Comparison of ENCODE assay signal across 8 cellular contexts in the genomic region with DNA sequence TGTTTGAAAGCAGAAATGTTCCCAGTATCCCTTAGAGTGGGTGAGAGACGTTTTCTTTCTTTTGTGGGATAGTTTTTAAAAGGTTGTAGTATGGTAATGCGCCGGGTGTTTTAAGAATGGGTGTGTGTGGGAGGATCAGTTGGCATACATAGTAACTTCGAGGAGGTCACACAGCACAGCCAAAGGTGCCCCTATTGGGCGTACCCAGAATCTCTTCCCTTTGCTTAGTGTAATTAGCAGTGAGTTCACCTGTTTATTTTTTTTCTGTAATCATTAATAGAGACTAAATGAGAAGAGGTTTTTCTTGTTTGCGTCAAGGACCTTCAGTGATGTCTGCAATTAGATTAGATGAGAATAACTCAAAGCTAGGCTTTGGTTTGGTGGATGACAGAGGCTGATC. TPM values are rescaled to one million over a fixed set of nuclear protein-coding genes. Genes with fewer than 3 reads are reported as not detected.
DNase-seq lines count a peak whose midpoint lies in the region; ATAC-seq and TF ChIP-seq lines count a peak whose summit lies in the region.

No MANE protein-coding gene starts in this region.

- no peak overlapping the region for H3K27ac Mint-ChIP-seq in H9

- H2BK15ac ChIP-seq in H9 (ENCODE audit: low read depth, low read length), result no peak overlapping the region

- no peak overlapping the region for H2BK120ac ChIP-seq in H9 (ENCODE audit: low read depth, low read length, poor library complexity, severe bottlenecking)

- WGBS in H9 (ENCODE audit: extremely low coverage, insufficient read length, low lambda C conversion rate), result no CpG with 5 or more reads among the region's 6 CpGs

- H4K8ac ChIP-seq in H9 (replicated peaks; ENCODE audit: insufficient read length, low read depth, low read length), result no peak overlapping the region

- peaks cover 20 to 22% of the 10 kb centered on the region in 2 experiments for H3K4me1 Mint-ChIP-seq in H9

- no peaks in the 10 kb centered on the region for H3K27me3 ChIP-seq in H9 (ENCODE audit: insufficient read depth, low read length)

- H3K14ac ChIP-seq in H9 (ENCODE audit: insufficient read depth, low read length), result no peak overlapping the region

- H3K79me2 ChIP-seq in H9 (ENCODE audit: insufficient read depth, low read length), result peaks cover 23% of the 10 kb centered on the region; the same call in 1 of the 2 replicates

- H3K4me3 ChIP-seq in AG09309 (ENCODE audit: control insufficient read depth, low read depth, low read length) (peak overlapping the region; percentile 2), astrocyte of the cerebellum (ENCODE audit: low read depth, low read length) (peak overlapping the region; percentile 77)

- H3K18ac ChIP-seq in H9 (ENCODE audit: insufficient read length, low read depth, low read length), result no peak overlapping the region

- H4K20me1 ChIP-seq in H9 (ENCODE audit: control insufficient read depth, insufficient read depth, insufficient read length), result no peaks in the 10 kb centered on the region

- no peaks in the 10 kb centered on the region for H3K9me3 ChIP-seq in H9 (ENCODE audit: control insufficient read depth, low read depth, low read length)

- no peak overlapping the region for H3K56ac ChIP-seq in H9 (ENCODE audit: insufficient read length, low read depth, low read length)

- H3K4ac ChIP-seq in H9 (ENCODE audit: low read depth, low read length), result no peak overlapping the region

- ATAC-seq in HG02970 (IDR thresholded peaks at IDR 0.05; ENCODE audit: low FRiP score, unreplicated experiment), result no peak

- H3K4me1 ChIP-seq in H9 (ENCODE audit: insufficient read depth, low read length), result peaks cover 4% of the 10 kb centered on the region; the same call in 1 of the 2 replicates

- no peak overlapping the region for H2BK20ac ChIP-seq in H9 (ENCODE audit: low read depth, low read length, poor library complexity, severe bottlenecking)

- H3K23ac ChIP-seq in H9 (ENCODE audit: insufficient read length, low read depth, low read length), result no peak overlapping the region

- peak overlapping the region; percentile 71 for H3K4me2 ChIP-seq in H9 (ENCODE audit: insufficient read depth, insufficient read length, low read length)

- H3K27ac ChIP-seq in H9 (ENCODE audit: insufficient read length, low read depth, low read length), result no peak overlapping the region

- H2AK5ac ChIP-seq in H9 (ENCODE audit: insufficient read length, low read length), result no peak overlapping the region

- no peak for DNase-seq in AG09309 (ENCODE audit: low read depth)
- DNase-seq in H9, result no peak
- DNase-seq in astrocyte of the cerebellum (ENCODE audit: low read depth), result no peak
- DNase-seq in medulla oblongata (ENCODE audit: extremely low spot score), result peak; percentile 14
- no peak for DNase-seq in NCI-H1092 treated with DMSO at 0.1 percent for 48 hours (lab: John Stamatoyannopoulos, UW)
- no peak for DNase-seq in NCI-H2029 treated with DMSO at 0.1 percent for 48 hours (lab: John Stamatoyannopoulos, UW)
- DNase-seq in NCI-H345 (lab: John Stamatoyannopoulos, UW), result no peak

- H2BK12ac ChIP-seq in H9 (ENCODE audit: insufficient read length, low read depth, low read length), result no peak overlapping the region

- no peak overlapping the region for H3T11ph ChIP-seq in H9 (ENCODE audit: low read length)

- TF ChIP-seq CTCF in AG09309 (IDR thresholded peaks at IDR 0.05; ENCODE audit: control insufficient read depth, insufficient read depth, low read depth, low read length, missing control alignments), result no peak
- TF ChIP-seq CTCF in H9 (conservative IDR thresholded peaks at IDR 0.05), result peak; percentile 33; the same call in 1 of the 3 replicates
- no peak for TF ChIP-seq CTCF in astrocyte of the cerebellum (IDR thresholded peaks at IDR 0.05; ENCODE audit: low read depth, low read length, missing control alignments)

- H3K36me3 Mint-ChIP-seq in H9 (ENCODE audit: insufficient read depth in 1 of 3, low read depth in 3 of 3), result peaks cover 0 to 5% (median 3%) of the 10 kb centered on the region in 3 experiments; a peak in 4 of 7 replicates

- H3K27me3 Mint-ChIP-seq in H9 (ENCODE audit: low read depth), result no peaks in the 10 kb centered on the region

- no peaks in the 10 kb centered on the region for H3K9me3 Mint-ChIP-seq in H9

- no peak overlapping the region for H4K5ac ChIP-seq in H9 (ENCODE audit: insufficient read length, low read depth, low read length)

- no peak overlapping the region for H2AFZ ChIP-seq in H9 (ENCODE audit: low read length)

- in situ Hi-C loops in astrocyte of the cerebellum (cut with HindIII; ENCODE audit: low sequenced_read_pairs), result loop anchor here (5.0 kb wide), 1 partner anchor 33 kb away; no protein-coding TSS in a partner anchor

- H4K91ac ChIP-seq in H9 (ENCODE audit: insufficient read length, low read depth, low read length), result no peak overlapping the region

- H3K23me2 ChIP-seq in H9 (ENCODE audit: insufficient read length, low read depth, low read length, poor library complexity, severe bottlenecking), result peaks cover 10% of the 10 kb centered on the region

- no peak overlapping the region for H2BK5ac ChIP-seq in H9 (ENCODE audit: insufficient read length, low read length)

- peaks cover 11% of the 10 kb centered on the region for H3K79me1 ChIP-seq in H9 (ENCODE audit: insufficient read depth, low read depth, low read length, poor library complexity, severe bottlenecking)

- no peak overlapping the region for H3K9ac ChIP-seq in H9 (ENCODE audit: extremely low read depth, insufficient read length, low read length)

- no peak overlapping the region for H3K4me3 Mint-ChIP-seq in H9

RNA-seq across cellular contexts. Expression of a gene that starts 1.5 kb away (rescaled TPM):
- 37.0 and 40.5 TPM in 2 replicates for total RNA-seq in H9 (2021)

RNA-seq across cellular contexts. Expression of a gene that starts 3.2 kb away (rescaled TPM):
- 10.1 and 11.5 TPM in 2 replicates for total RNA-seq in H9 (2021)

RNA-seq across cellular contexts. Expression of a gene that starts 40.1 kb away (rescaled TPM):
- 101 and 109 TPM in 2 replicates for total RNA-seq in H9 (2021)
